In the genomic region with DNA sequence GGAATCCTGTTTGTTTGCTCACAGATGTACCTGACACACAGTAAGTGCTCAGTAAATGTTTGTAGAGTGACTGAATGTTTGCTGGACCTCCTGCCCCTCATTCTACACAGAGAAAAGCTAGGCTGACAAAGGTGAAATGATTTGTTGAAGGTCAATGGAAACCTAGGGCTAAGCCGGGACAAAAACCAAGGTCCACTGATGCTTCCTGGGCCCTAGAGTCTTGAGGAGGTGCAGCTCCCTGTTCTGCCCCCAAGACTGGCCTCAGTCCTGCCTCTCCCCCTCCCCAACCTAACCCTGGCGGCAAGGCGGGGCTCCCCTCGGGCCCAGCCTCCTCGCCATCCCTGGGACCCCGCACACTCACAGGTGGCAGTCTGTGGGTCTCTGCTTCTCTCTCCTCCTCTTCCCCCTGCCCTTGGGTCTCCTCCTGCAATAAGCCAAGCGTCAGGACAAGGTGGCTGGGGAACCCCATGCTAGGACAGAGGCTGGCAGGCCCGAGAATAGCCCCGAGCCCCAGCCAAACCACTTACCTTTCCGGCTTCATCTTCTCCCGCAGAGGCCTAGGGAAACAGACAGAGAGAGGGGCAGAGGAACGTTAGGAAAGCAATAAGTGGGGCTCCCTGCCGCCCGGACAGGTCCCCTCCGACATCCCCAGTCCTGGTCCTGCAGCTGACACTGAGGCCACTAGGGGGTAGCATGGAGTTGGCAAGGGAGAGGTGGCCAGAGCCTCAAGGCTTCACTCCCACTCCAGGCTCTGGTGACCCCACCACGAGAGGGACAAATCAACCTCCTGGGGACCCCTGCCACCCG, we compare ENCODE assay signal across 8 cellular contexts. TPM values are rescaled to one million over a fixed set of nuclear protein-coding genes. Genes with fewer than 3 reads are reported as not detected.
A peak's percentile ranks its signal among the peaks of the same experiment; 100 is the strongest.
DNase-seq lines count a peak whose midpoint lies in the region; ATAC-seq and TF ChIP-seq lines count a peak whose summit lies in the region.

No MANE protein-coding gene starts in this region.

- WGBS in hepatocyte (ENCODE audit: low lambda C conversion rate, missing lambda C conversion rate), result 54% methylated on average over 17 of the region's 17 CpGs

- H3K27ac ChIP-seq in hepatocyte (peak overlapping the region; percentile 61), skeletal muscle tissue (ENCODE audit: low read depth, low read length) (peak overlapping the region; percentile 31)

- no peaks in the 10 kb centered on the region for H3K79me2 ChIP-seq in hepatocyte

- intact Hi-C loops in Right ventricle myocardium inferior (cut with DNase I) (loop anchor here (2.0 to 10.0 kb wide), 2 partner anchors 59 to 139 kb away; no protein-coding TSS in a partner anchor), cardiac septum (cut with DNase I) (no loop called here)

- peak; percentile 80 for TF ChIP-seq CTCF in hepatocyte (IDR thresholded peaks at IDR 0.05; ENCODE audit: poor library complexity)

- H2AFZ ChIP-seq in hepatocyte, result no peak overlapping the region

- no peaks in the 10 kb centered on the region for H3K9me2 ChIP-seq in hepatocyte (replicated peaks; ENCODE audit: insufficient read depth)

- peak; percentile 89 for DNase-seq in Right ventricle myocardium inferior (ENCODE audit: missing footprints)
- DNase-seq in cardiac septum (ENCODE audit: low spot score), result no peak
- DNase-seq in NCI-H1105 (lab: John Stamatoyannopoulos, UW), result peak; percentile 47
- DNase-seq in T-helper 22 cell (ENCODE audit: low read depth), result peak; percentile 31
- peak in 51 of 56 donors; percentile 17 to 78 (median 48) for DNase-seq in amygdala (lab: John Stamatoyannopoulos, UW)
- peak; percentile 87 for DNase-seq in hepatocyte (ENCODE audit: low spot score)

- H3K27me3 ChIP-seq in hepatocyte (no peaks in the 10 kb centered on the region), skeletal muscle tissue (ENCODE audit: control insufficient read depth in 3 of 3, insufficient read depth in 3 of 3, low read length in 3 of 3) (no peaks in the 10 kb centered on the region)

- H4K20me1 ChIP-seq in hepatocyte (ENCODE audit: insufficient read depth, poor library complexity, severe bottlenecking), result no peaks in the 10 kb centered on the region

- H3K36me3 ChIP-seq in hepatocyte (replicated peaks; ENCODE audit: insufficient read depth, low read depth), result no peaks in the 10 kb centered on the region
- H3K36me3 ChIP-seq in skeletal muscle tissue (ENCODE audit: control insufficient read depth in 3 of 3, insufficient read depth in 3 of 3, low read length in 3 of 3), result peaks cover 0 to 3% (median 0%) of the 10 kb centered on the region in 3 donors

- H3K4me1 ChIP-seq in hepatocyte (ENCODE audit: insufficient read depth) (peaks cover 27% of the 10 kb centered on the region), skeletal muscle tissue (ENCODE audit: control insufficient read depth in 3 of 3, insufficient read depth in 3 of 3, low read length in 3 of 3) (peaks cover 24 to 33% (median 31%) of the 10 kb centered on the region in 3 donors)

- peak overlapping the region in 1 of 3 donors; percentile 50 for H3K9ac ChIP-seq in skeletal muscle tissue (ENCODE audit: low read depth in 1 of 3, low read length in 3 of 3)

- H3K9me3 ChIP-seq in hepatocyte (ENCODE audit: low read depth) (no peaks in the 10 kb centered on the region), skeletal muscle tissue (ENCODE audit: control insufficient read depth in 3 of 3, low read length in 3 of 3) (no peaks in the 10 kb centered on the region)

- peak overlapping the region; percentile 42 for H3K4me2 ChIP-seq in hepatocyte

- no peak overlapping the region for H3K4me3 ChIP-seq in hepatocyte
- H3K4me3 ChIP-seq in skeletal muscle tissue (ENCODE audit: low read length in 3 of 3), result no peak overlapping the region

- ATAC-seq in Right ventricle myocardium inferior (peak; percentile 83), HG03097 (IDR thresholded peaks at IDR 0.05; ENCODE audit: low FRiP score, unreplicated experiment) (no peak)

RNA-seq across cellular contexts. Expression of a gene that starts 9.3 kb away (rescaled TPM):
- total RNA-seq in Right ventricle myocardium inferior (6.5 TPM), cardiac septum (9.4 TPM), hepatocyte (25.0 and 25.2 TPM in 2 replicates), skeletal muscle tissue (8.9 TPM)
- 31.0 and 33.0 TPM in 2 replicates for polyA plus RNA-seq in hepatocyte

RNA-seq across cellular contexts. Expression of a gene that starts 23.0 kb away (rescaled TPM):
- 19.1 TPM for total RNA-seq in Right ventricle myocardium inferior
- 19.8 TPM for total RNA-seq in cardiac septum
- total RNA-seq in hepatocyte, result 0.57 and 1.2 TPM in 2 replicates
- 0.18 and 1.5 TPM in 2 replicates for polyA plus RNA-seq in hepatocyte
- total RNA-seq in skeletal muscle tissue, result 3.1 TPM

RNA-seq across cellular contexts. Expression of a gene that starts 56.7 kb away (rescaled TPM):
- total RNA-seq in Right ventricle myocardium inferior (34.0 TPM), cardiac septum (36.4 TPM), hepatocyte (35.7 and 45.2 TPM in 2 replicates), skeletal muscle tissue (18.8 TPM)
- polyA plus RNA-seq in hepatocyte, result 75.6 and 93.2 TPM in 2 replicates
